In the genomic region with DNA sequence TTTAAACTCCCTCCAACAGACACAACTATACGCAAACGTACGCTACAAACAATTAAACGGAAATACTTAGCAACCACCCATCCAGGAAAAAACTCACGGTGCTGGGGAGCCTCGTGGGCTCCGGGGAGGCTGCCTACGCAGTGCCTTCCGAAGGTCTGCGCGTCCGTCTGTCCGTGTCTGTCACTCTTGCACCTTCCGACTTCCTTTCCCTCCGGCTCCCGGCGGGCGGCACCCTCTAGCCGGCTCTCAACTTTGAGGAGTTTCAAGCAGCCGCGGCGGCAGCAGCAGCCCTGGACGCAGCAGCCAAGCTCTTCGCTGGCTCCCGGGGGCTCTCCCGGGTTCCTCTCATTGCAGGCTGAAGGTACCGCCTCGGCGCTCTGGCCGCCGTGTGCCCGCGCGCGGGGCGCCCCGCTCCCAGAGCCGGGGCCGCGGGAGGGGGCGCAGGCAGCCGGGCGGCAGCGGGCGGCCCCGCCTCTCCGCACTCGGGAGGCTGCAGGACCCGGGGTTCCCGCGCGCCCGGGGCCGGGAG, we compare ENCODE assay signal across 1 cellular context.
A peak's percentile ranks its signal among the peaks of the same experiment; 100 is the strongest.
TF ChIP-seq lines count a peak whose summit lies in the region.

A gene with protein sequence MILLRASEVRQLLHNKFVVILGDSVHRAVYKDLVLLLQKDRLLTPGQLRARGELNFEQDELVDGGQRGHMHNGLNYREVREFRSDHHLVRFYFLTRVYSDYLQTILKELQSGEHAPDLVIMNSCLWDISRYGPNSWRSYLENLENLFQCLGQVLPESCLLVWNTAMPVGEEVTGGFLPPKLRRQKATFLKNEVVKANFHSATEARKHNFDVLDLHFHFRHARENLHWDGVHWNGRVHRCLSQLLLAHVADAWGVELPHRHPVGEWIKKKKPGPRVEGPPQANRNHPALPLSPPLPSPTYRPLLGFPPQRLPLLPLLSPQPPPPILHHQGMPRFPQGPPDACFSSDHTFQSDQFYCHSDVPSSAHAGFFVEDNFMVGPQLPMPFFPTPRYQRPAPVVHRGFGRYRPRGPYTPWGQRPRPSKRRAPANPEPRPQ (plus strand): TSS at position 257 of the 529 bp plus-strand sequence. CDS start 155,443 bp downstream, outside the sequence.

TF ChIP-seq in K562, 482 proteins besides CTCF, POLR2A, EP300 and RAD21 (continued from another document and continues in another):
- TF ChIP-seq, protein P1, sequence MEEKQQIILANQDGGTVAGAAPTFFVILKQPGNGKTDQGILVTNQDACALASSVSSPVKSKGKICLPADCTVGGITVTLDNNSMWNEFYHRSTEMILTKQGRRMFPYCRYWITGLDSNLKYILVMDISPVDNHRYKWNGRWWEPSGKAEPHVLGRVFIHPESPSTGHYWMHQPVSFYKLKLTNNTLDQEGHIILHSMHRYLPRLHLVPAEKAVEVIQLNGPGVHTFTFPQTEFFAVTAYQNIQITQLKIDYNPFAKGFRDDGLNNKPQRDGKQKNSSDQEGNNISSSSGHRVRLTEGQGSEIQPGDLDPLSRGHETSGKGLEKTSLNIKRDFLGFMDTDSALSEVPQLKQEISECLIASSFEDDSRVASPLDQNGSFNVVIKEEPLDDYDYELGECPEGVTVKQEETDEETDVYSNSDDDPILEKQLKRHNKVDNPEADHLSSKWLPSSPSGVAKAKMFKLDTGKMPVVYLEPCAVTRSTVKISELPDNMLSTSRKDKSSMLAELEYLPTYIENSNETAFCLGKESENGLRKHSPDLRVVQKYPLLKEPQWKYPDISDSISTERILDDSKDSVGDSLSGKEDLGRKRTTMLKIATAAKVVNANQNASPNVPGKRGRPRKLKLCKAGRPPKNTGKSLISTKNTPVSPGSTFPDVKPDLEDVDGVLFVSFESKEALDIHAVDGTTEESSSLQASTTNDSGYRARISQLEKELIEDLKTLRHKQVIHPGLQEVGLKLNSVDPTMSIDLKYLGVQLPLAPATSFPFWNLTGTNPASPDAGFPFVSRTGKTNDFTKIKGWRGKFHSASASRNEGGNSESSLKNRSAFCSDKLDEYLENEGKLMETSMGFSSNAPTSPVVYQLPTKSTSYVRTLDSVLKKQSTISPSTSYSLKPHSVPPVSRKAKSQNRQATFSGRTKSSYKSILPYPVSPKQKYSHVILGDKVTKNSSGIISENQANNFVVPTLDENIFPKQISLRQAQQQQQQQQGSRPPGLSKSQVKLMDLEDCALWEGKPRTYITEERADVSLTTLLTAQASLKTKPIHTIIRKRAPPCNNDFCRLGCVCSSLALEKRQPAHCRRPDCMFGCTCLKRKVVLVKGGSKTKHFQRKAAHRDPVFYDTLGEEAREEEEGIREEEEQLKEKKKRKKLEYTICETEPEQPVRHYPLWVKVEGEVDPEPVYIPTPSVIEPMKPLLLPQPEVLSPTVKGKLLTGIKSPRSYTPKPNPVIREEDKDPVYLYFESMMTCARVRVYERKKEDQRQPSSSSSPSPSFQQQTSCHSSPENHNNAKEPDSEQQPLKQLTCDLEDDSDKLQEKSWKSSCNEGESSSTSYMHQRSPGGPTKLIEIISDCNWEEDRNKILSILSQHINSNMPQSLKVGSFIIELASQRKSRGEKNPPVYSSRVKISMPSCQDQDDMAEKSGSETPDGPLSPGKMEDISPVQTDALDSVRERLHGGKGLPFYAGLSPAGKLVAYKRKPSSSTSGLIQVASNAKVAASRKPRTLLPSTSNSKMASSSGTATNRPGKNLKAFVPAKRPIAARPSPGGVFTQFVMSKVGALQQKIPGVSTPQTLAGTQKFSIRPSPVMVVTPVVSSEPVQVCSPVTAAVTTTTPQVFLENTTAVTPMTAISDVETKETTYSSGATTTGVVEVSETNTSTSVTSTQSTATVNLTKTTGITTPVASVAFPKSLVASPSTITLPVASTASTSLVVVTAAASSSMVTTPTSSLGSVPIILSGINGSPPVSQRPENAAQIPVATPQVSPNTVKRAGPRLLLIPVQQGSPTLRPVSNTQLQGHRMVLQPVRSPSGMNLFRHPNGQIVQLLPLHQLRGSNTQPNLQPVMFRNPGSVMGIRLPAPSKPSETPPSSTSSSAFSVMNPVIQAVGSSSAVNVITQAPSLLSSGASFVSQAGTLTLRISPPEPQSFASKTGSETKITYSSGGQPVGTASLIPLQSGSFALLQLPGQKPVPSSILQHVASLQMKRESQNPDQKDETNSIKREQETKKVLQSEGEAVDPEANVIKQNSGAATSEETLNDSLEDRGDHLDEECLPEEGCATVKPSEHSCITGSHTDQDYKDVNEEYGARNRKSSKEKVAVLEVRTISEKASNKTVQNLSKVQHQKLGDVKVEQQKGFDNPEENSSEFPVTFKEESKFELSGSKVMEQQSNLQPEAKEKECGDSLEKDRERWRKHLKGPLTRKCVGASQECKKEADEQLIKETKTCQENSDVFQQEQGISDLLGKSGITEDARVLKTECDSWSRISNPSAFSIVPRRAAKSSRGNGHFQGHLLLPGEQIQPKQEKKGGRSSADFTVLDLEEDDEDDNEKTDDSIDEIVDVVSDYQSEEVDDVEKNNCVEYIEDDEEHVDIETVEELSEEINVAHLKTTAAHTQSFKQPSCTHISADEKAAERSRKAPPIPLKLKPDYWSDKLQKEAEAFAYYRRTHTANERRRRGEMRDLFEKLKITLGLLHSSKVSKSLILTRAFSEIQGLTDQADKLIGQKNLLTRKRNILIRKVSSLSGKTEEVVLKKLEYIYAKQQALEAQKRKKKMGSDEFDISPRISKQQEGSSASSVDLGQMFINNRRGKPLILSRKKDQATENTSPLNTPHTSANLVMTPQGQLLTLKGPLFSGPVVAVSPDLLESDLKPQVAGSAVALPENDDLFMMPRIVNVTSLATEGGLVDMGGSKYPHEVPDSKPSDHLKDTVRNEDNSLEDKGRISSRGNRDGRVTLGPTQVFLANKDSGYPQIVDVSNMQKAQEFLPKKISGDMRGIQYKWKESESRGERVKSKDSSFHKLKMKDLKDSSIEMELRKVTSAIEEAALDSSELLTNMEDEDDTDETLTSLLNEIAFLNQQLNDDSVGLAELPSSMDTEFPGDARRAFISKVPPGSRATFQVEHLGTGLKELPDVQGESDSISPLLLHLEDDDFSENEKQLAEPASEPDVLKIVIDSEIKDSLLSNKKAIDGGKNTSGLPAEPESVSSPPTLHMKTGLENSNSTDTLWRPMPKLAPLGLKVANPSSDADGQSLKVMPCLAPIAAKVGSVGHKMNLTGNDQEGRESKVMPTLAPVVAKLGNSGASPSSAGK (IDR thresholded peaks at IDR 0.05) = 0 out of 2 replicates have a peak, but pooled peaks have one; percentile 30
- TF ChIP-seq TBP (optimal IDR thresholded peaks at IDR 0.05; ENCODE audit: low read depth, low read length) (peak; percentile 47), CEBPB (tag; IDR thresholded peaks at IDR 0.05) (peak; percentile 23; the same call in 1 of the 2 replicates), RBBP5 (IDR thresholded peaks at IDR 0.05; ENCODE audit: borderline replicate concordance, insufficient read depth, low read length, poor library complexity, severe bottlenecking) (peak; percentile 39), RB1 (IDR thresholded peaks at IDR 0.05; ENCODE audit: low read depth) (peak; percentile 64), HMGN3 (IDR thresholded peaks at IDR 0.05; ENCODE audit: borderline replicate concordance, extremely low read depth, insufficient read length, low read depth, low read length) (peak; percentile 28), RBFOX2 (IDR thresholded peaks at IDR 0.05; ENCODE audit: low read depth, low read length) (peak; percentile 77), NONO (IDR thresholded peaks at IDR 0.05; ENCODE audit: low read depth in 2 of 2, low read length in 1 of 2) (peak; percentile 26 to 73; a peak in 2 of 4 replicates), FIP1L1 (IDR thresholded peaks at IDR 0.05; ENCODE audit: low read depth, low read length, poor library complexity, severe bottlenecking) (peak; percentile 12), SMC3 (conservative IDR thresholded peaks at IDR 0.05; ENCODE audit: insufficient read depth, low read depth, low read length) (peak; percentile 65), SIN3B (IDR thresholded peaks at IDR 0.05; ENCODE audit: low read depth) (peak; percentile 28; the same call in 1 of the 2 replicates), POLR2H (tag; IDR thresholded peaks at IDR 0.05; ENCODE audit: low read depth) (peak; percentile 53; the same call in 1 of the 2 replicates), EGR1 (conservative IDR thresholded peaks at IDR 0.05) (0 out of 2 replicates have a peak, but pooled peaks have one; percentile 20), POLR2G (IDR thresholded peaks at IDR 0.05; ENCODE audit: low read depth, low read length) (peak; percentile 86), FOXP1 (CRISPR knock-in tag; IDR thresholded peaks at IDR 0.05) (no peak), NBN (IDR thresholded peaks at IDR 0.05; ENCODE audit: low read depth) (peak; percentile 77; the same call in 1 of the 2 replicates), POLR2AphosphoS5 (IDR thresholded peaks at IDR 0.05; ENCODE audit: control insufficient read depth, insufficient read depth, low read depth, low read length) (0 out of 2 replicates have a peak, but pooled peaks have one; percentile 16), RNF2 (IDR thresholded peaks at IDR 0.05) (0 out of 2 replicates have a peak, but pooled peaks have one; percentile 46), SMARCE1 (IDR thresholded peaks at IDR 0.05) (0 out of 2 replicates have a peak, but pooled peaks have one; percentile 35), TGIF2 (CRISPR knock-in tag; IDR thresholded peaks at IDR 0.05) (no peak), ZNF224 (CRISPR knock-in tag; IDR thresholded peaks at IDR 0.05) (no peak)
- TF ChIP-seq, protein P2, sequence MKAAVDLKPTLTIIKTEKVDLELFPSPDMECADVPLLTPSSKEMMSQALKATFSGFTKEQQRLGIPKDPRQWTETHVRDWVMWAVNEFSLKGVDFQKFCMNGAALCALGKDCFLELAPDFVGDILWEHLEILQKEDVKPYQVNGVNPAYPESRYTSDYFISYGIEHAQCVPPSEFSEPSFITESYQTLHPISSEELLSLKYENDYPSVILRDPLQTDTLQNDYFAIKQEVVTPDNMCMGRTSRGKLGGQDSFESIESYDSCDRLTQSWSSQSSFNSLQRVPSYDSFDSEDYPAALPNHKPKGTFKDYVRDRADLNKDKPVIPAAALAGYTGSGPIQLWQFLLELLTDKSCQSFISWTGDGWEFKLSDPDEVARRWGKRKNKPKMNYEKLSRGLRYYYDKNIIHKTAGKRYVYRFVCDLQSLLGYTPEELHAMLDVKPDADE (conservative IDR thresholded peaks at IDR 0.05; ENCODE audit: control insufficient read depth, low read depth, low read length) = no peak
- TF ChIP-seq, protein P3, sequence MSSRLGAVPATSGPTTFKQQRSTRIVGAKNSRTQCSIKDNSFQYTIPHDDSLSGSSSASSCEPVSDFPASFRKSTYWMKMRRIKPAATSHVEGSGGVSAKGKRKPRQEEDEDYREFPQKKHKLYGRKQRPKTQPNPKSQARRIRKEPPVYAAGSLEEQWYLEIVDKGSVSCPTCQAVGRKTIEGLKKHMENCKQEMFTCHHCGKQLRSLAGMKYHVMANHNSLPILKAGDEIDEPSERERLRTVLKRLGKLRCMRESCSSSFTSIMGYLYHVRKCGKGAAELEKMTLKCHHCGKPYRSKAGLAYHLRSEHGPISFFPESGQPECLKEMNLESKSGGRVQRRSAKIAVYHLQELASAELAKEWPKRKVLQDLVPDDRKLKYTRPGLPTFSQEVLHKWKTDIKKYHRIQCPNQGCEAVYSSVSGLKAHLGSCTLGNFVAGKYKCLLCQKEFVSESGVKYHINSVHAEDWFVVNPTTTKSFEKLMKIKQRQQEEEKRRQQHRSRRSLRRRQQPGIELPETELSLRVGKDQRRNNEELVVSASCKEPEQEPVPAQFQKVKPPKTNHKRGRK (tag; IDR thresholded peaks at IDR 0.05) = 0 out of 2 replicates have a peak, but pooled peaks have one; percentile 8
- TF ChIP-seq, protein P4, sequence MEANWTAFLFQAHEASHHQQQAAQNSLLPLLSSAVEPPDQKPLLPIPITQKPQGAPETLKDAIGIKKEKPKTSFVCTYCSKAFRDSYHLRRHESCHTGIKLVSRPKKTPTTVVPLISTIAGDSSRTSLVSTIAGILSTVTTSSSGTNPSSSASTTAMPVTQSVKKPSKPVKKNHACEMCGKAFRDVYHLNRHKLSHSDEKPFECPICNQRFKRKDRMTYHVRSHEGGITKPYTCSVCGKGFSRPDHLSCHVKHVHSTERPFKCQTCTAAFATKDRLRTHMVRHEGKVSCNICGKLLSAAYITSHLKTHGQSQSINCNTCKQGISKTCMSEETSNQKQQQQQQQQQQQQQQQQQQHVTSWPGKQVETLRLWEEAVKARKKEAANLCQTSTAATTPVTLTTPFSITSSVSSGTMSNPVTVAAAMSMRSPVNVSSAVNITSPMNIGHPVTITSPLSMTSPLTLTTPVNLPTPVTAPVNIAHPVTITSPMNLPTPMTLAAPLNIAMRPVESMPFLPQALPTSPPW (CRISPR knock-in tag; IDR thresholded peaks at IDR 0.05) = peak; percentile 86
- TF ChIP-seq, protein P5, sequence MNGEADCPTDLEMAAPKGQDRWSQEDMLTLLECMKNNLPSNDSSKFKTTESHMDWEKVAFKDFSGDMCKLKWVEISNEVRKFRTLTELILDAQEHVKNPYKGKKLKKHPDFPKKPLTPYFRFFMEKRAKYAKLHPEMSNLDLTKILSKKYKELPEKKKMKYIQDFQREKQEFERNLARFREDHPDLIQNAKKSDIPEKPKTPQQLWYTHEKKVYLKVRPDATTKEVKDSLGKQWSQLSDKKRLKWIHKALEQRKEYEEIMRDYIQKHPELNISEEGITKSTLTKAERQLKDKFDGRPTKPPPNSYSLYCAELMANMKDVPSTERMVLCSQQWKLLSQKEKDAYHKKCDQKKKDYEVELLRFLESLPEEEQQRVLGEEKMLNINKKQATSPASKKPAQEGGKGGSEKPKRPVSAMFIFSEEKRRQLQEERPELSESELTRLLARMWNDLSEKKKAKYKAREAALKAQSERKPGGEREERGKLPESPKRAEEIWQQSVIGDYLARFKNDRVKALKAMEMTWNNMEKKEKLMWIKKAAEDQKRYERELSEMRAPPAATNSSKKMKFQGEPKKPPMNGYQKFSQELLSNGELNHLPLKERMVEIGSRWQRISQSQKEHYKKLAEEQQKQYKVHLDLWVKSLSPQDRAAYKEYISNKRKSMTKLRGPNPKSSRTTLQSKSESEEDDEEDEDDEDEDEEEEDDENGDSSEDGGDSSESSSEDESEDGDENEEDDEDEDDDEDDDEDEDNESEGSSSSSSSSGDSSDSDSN (IDR thresholded peaks at IDR 0.05; ENCODE audit: borderline replicate concordance in 1 of 2, low read depth in 2 of 2, low read length in 2 of 2) = peak; percentile 61 to 89; a peak in 3 of 4 replicates
- TF ChIP-seq, protein P6, sequence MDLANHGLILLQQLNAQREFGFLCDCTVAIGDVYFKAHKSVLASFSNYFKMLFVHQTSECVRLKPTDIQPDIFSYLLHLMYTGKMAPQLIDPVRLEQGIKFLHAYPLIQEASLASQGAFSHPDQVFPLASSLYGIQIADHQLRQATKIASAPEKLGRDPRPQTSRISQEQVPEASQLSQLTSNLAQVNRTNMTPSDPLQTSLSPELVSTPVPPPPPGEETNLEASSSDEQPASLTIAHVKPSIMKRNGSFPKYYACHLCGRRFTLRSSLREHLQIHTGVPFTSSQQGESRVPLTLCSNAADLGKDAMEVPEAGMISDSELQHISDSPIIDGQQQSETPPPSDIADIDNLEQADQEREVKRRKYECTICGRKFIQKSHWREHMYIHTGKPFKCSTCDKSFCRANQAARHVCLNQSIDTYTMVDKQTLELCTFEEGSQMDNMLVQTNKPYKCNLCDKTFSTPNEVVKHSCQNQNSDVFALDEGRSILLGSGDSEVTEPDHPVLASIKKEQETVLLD (IDR thresholded peaks at IDR 0.05) = peak; percentile 34; the same call in 1 of the 2 replicates
- TF ChIP-seq, protein P7, sequence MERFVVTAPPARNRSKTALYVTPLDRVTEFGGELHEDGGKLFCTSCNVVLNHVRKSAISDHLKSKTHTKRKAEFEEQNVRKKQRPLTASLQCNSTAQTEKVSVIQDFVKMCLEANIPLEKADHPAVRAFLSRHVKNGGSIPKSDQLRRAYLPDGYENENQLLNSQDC (CRISPR knock-in tag; IDR thresholded peaks at IDR 0.05) = no peak
